ENCODE assay signal across 21 cellular contexts in the genomic region with DNA sequence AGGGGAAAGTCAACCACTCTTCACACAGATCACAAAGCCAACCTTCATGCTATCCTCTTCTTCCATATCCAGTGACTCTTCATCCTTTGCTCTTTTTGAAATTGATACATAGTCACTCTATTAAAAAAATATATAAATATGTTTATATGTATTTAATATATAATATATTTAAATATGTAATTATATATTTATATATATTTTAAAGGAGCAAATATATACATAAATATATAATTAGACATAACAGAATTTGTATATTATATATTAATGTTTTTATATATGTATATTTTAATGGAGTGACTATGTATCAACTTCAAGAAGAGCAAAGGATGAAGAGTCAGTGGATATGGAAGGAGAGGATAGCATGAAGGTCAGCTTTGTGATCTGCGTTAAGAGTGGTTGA.
DNase-seq lines count a peak whose midpoint lies in the region; ATAC-seq, FAIRE-seq and TF ChIP-seq lines count a peak whose summit lies in the region.
"Had no signal": no experiment of that assay in that cellular context is flagged by ENCODE, and none has a peak within 500 bp of the region (broad histone marks: within the 10 kb centered on the region; RNA-seq: fewer than 3 reads in every experiment).

No MANE protein-coding gene starts in this region.

- H3K27ac Mint-ChIP-seq in WTC11 = no peak overlapping the region
- H3K27ac Mint-ChIP-seq: CD14-positive monocyte; CD4-positive, alpha-beta memory T cell; CD4-positive, CD25-positive, alpha-beta regulatory T cell; CD8-positive, alpha-beta memory T cell had no signal

- 0 out of 2 replicates have a peak, but pooled peaks cover 5% of the 10 kb centered on the region for H3K36me3 Mint-ChIP-seq in WTC11
- H3K36me3 Mint-ChIP-seq: CD14-positive monocyte; CD4-positive, alpha-beta memory T cell; CD4-positive, CD25-positive, alpha-beta regulatory T cell; CD8-positive, alpha-beta memory T cell had no signal

- no peak overlapping the region for H3K4me3 Mint-ChIP-seq in WTC11
- H3K4me3 Mint-ChIP-seq: CD14-positive monocyte; CD4-positive, alpha-beta memory T cell; CD4-positive, CD25-positive, alpha-beta regulatory T cell; CD8-positive, alpha-beta memory T cell had no signal

- no peaks in the 10 kb centered on the region for H3K4me1 Mint-ChIP-seq in WTC11
- H3K4me1 Mint-ChIP-seq: CD14-positive monocyte; CD4-positive, alpha-beta memory T cell; CD4-positive, CD25-positive, alpha-beta regulatory T cell; CD8-positive, alpha-beta memory T cell had no signal

- POLR2A ChIA-PET in WTC11 (lab: Charles Lee) = no interaction called here

- DNase-seq in RCC 7860 (ENCODE audit: low spot score) = no peak
- no peak for DNase-seq in WTC11 (ENCODE audit: low spot score)
- no peak for DNase-seq in NCI-H187 (lab: John Stamatoyannopoulos, UW)
- DNase-seq in NCI-H2171 (lab: John Stamatoyannopoulos, UW) = no peak
- DNase-seq: ACHN; BE2C; CD4-positive, alpha-beta memory T cell; CD4-positive, CD25-positive, alpha-beta regulatory T cell; CD8-positive, alpha-beta memory T cell; COR-L47; DMS 273 treated with DMSO at 0.1 percent for 48 hours; DMS153; DMS53; DMS79; DND-41; EL; GF-D8 had no signal

- peaks cover 19% of the 10 kb centered on the region for H3K9me3 Mint-ChIP-seq in WTC11

- ATAC-seq in WTC11 = no peak
- no peak for ATAC-seq in GM21515 (IDR thresholded peaks at IDR 0.05; ENCODE audit: unreplicated experiment)

- no peak for TF ChIP-seq CTCF in WTC11 (IDR thresholded peaks at IDR 0.05)

- CTCF ChIA-PET in WTC11 (lab: Charles Lee) = no interaction called here

- no peaks in the 10 kb centered on the region for H3K27me3 Mint-ChIP-seq in WTC11 (ENCODE audit: low read depth)
- H3K27me3 Mint-ChIP-seq: CD4-positive, alpha-beta memory T cell; CD4-positive, CD25-positive, alpha-beta regulatory T cell; CD8-positive, alpha-beta memory T cell had no signal

- FAIRE-seq in A204.1 (lab: Jason Lieb, UNC) (peak; percentile 90), RCC 7860 (lab: Jason Lieb, UNC) (peak; percentile 74)
- FAIRE-seq: GM12891 had no signal

TF ChIP-seq in WTC11, 78 proteins besides CTCF, POLR2A, EP300 and RAD21:
- TF ChIP-seq, protein P1, sequence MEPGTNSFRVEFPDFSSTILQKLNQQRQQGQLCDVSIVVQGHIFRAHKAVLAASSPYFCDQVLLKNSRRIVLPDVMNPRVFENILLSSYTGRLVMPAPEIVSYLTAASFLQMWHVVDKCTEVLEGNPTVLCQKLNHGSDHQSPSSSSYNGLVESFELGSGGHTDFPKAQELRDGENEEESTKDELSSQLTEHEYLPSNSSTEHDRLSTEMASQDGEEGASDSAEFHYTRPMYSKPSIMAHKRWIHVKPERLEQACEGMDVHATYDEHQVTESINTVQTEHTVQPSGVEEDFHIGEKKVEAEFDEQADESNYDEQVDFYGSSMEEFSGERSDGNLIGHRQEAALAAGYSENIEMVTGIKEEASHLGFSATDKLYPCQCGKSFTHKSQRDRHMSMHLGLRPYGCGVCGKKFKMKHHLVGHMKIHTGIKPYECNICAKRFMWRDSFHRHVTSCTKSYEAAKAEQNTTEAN (CRISPR knock-in tag; IDR thresholded peaks at IDR 0.05) = no peak
- no peak for TF ChIP-seq JUN (CRISPR knock-in tag; IDR thresholded peaks at IDR 0.05)
- peak; percentile 94; the same call in 1 of the 2 replicates for TF ChIP-seq HMGA2 (CRISPR knock-in tag; IDR thresholded peaks at IDR 0.05)
